Comparison of ENCODE assay signal across 6 cellular contexts in genomic region chr3:73147479-73147878, GRCh38.
DNase-seq lines count a peak whose midpoint lies in the region; ATAC-seq, FAIRE-seq and TF ChIP-seq lines count a peak whose summit lies in the region.
"Not testable (repeated sequence)": the region's sequence is repeated elsewhere in the genome, so short reads cannot be mapped to it uniquely, and the experiment has no call there.

No MANE protein-coding gene starts in this region.

- CTCF ChIA-PET in HEK293 (lab: Yijun Ruan, JAX), result interaction anchor here (0.7 kb wide), 1 partner anchor 21 kb away, joined by 4 read pairs; no protein-coding TSS in a partner anchor
- CTCF ChIA-PET in K562 (lab: Yijun Ruan, JAX; ENCODE audit: low intra/inter-chr PET ratio), result not testable (repeated sequence)

- H3K4me3 Mint-ChIP-seq in osteocyte (ENCODE audit: unreplicated experiment), result not testable (repeated sequence)

- not testable (repeated sequence) for FAIRE-seq in K562 (lab: Jason Lieb, UNC)

- H3K27me3 ChIP-seq in K562 (ENCODE audit: control insufficient read depth in 2 of 2, insufficient read depth in 2 of 2, low read length in 2 of 2); right atrium auricular region; spleen (replicated peaks in 1 of 7): not testable (repeated sequence)

- H3K36me3 Mint-ChIP-seq in osteocyte (ENCODE audit: unreplicated experiment), result not testable (repeated sequence)

- H3K4me1 ChIP-seq in HEK293 (ENCODE audit: control insufficient read depth, insufficient read depth, low read length) (peaks cover 15% of the 10 kb centered on the region), K562 (replicated peaks in 1 of 2; ENCODE audit: control insufficient read depth in 2 of 2, insufficient read depth in 2 of 2, low read length in 2 of 2) (peaks cover 13 to 22% of the 10 kb centered on the region in 2 experiments; a peak in 4 of 5 replicates), right atrium auricular region (peaks cover 0 to 27% of the 10 kb centered on the region in 2 donors), spleen (peaks cover 0 to 10% (median 3%) of the 10 kb centered on the region in 6 donors)

- in situ Hi-C loops in K562 (cut with MboI), result not testable (repeated sequence)

- peaks cover 24% of the 10 kb centered on the region for H3K27me3 Mint-ChIP-seq in osteocyte (ENCODE audit: unreplicated experiment)

- H3K4me1 Mint-ChIP-seq in osteocyte (ENCODE audit: unreplicated experiment), result peaks cover 17% of the 10 kb centered on the region

- TF ChIP-seq RAD21 in K562 (CRISPR knock-in tag; conservative IDR thresholded peaks at IDR 0.05 in 1 of 2, IDR thresholded peaks at IDR 0.05 in 1 of 2), result not testable (repeated sequence)

- POLR2A ChIA-PET in HEK293 (lab: Yijun Ruan, JAX), result interaction anchor here (0.7 kb wide), 1 partner anchor 11 kb away, joined by 3 read pairs; no protein-coding TSS in a partner anchor
- POLR2A ChIA-PET in K562 (lab: Yijun Ruan, JAX), result not testable (repeated sequence)

- not testable (repeated sequence) for TF ChIP-seq EP300 in K562 (IDR thresholded peaks at IDR 0.05; ENCODE audit: low read length)

- H3K79me2 ChIP-seq in K562 (ENCODE audit: control insufficient read depth, insufficient read depth, low read length), result not testable (repeated sequence)

- H3K27ac Mint-ChIP-seq in osteocyte (ENCODE audit: unreplicated experiment), result not testable (repeated sequence)

- not testable (repeated sequence) for H4K20me1 ChIP-seq in K562 (replicated peaks; ENCODE audit: control insufficient read depth, insufficient read depth, low read length)

- DNase-seq in K562 (ENCODE audit: extremely low read depth in 1 of 4, low spot score in 3 of 4); spleen: not testable (repeated sequence)
- DNase-seq in left cardiac atrium (peak; percentile 30), right atrium auricular region (ENCODE audit: low spot score) (peak; percentile 54), osteocyte (ENCODE audit: extremely low spot score, unreplicated experiment) (peak; percentile 32)

- not testable (repeated sequence) for BruUV-seq in K562 (replicated peaks; lab: Mats Ljungman, UMichigan)

- not testable (repeated sequence) for H3K36me3 ChIP-seq in HEK293 (ENCODE audit: control insufficient read depth in 2 of 2, insufficient read depth in 1 of 2, low read length in 2 of 2); K562 (ENCODE audit: control insufficient read depth, insufficient read depth, low read length); right atrium auricular region; spleen

- TF ChIP-seq CTCF in HEK293 (tag by site-specific recombination; IDR thresholded peaks at IDR 0.05); K562 (IDR thresholded peaks at IDR 0.05 in 2 of 3, conservative IDR thresholded peaks at IDR 0.05 in 1 of 3; ENCODE audit: insufficient read depth in 2 of 3, low read depth in 1 of 3, low read length in 3 of 3); right atrium auricular region (IDR thresholded peaks at IDR 0.05); osteocyte (IDR thresholded peaks at IDR 0.05); spleen (IDR thresholded peaks at IDR 0.05 in 8 of 11, conservative IDR thresholded peaks at IDR 0.05 in 3 of 11): not testable (repeated sequence)

- H2AFZ ChIP-seq in K562 (ENCODE audit: low read depth, low read length), result not testable (repeated sequence)

- H3K9me1 ChIP-seq in K562 (ENCODE audit: control insufficient read depth, insufficient read depth, low read length), result not testable (repeated sequence)

- ATAC-seq in K562, result not testable (repeated sequence)
- peak; percentile 22 to 51 for ATAC-seq in left cardiac atrium

- H3K9ac ChIP-seq in K562 (ENCODE audit: insufficient read depth in 1 of 2, low read depth in 2 of 2, low read length in 2 of 2), result not testable (repeated sequence)

- H3K4me2 ChIP-seq in K562 (ENCODE audit: insufficient read depth, low read length), result not testable (repeated sequence)

- 36% methylated on average over 8 of the region's 9 CpGs for WGBS in K562 (ENCODE audit: insufficient coverage, low coverage, missing lambda C conversion rate)
- 62 to 71% (median 66%) methylated on average over 9 of the region's 9 CpGs for WGBS in spleen, 5 donors

- H3K27ac ChIP-seq in HEK293 (ENCODE audit: extremely low read depth, low read depth, low read length); K562 (ENCODE audit: extremely low read depth, low read depth, low read length): not testable (repeated sequence)
- H3K27ac ChIP-seq in right atrium auricular region (peak overlapping the region in 1 of 2 donors; percentile 64), spleen (peak overlapping the region in 5 of 8 donors; percentile 33 to 57 (median 39))

- intact Hi-C loops in K562 (cut with micrococcal nuclease); left cardiac atrium (cut with DNase I); spleen (cut with DNase I; ENCODE audit: low total_unique reads): not testable (repeated sequence)

- H3K4me3 ChIP-seq in HEK293 (ENCODE audit: low read depth, low read length); K562; right atrium auricular region; spleen: not testable (repeated sequence)

- H3K9me3 Mint-ChIP-seq in osteocyte (ENCODE audit: unreplicated experiment), result not testable (repeated sequence)

- H3K9me3 ChIP-seq in HEK293 (ENCODE audit: control insufficient read depth, insufficient read depth, low read depth, low read length); K562 (replicated peaks; ENCODE audit: control insufficient read depth, insufficient read depth, low read depth, low read length); right atrium auricular region; spleen: not testable (repeated sequence)

- not testable (repeated sequence) for TF ChIP-seq POLR2A in K562 (conservative IDR thresholded peaks at IDR 0.05); spleen (IDR thresholded peaks at IDR 0.05)

TF ChIP-seq in HEK293, 187 proteins besides CTCF, POLR2A, EP300 and RAD21:
- 0 out of 2 replicates have a peak, but pooled peaks have one; percentile 12 for TF ChIP-seq ZXDB (tag by site-specific recombination; IDR thresholded peaks at IDR 0.05)
- peak; percentile 77; the same call in 1 of the 2 replicates for TF ChIP-seq TCF7L2 (IDR thresholded peaks at IDR 0.05; ENCODE audit: borderline replicate concordance, low read depth, low read length)
- peak; percentile 87 for TF ChIP-seq OSR2 (tag by site-specific recombination; IDR thresholded peaks at IDR 0.05)
- TF ChIP-seq ZNF843 (tag by site-specific recombination; IDR thresholded peaks at IDR 0.05), result 0 out of 2 replicates have a peak, but pooled peaks have one; percentile 32
- TF ChIP-seq GFI1B (tag by site-specific recombination; IDR thresholded peaks at IDR 0.05), result peak; percentile 63; the same call in 1 of the 2 replicates

TF ChIP-seq in K562, 482 proteins besides CTCF, POLR2A, EP300 and RAD21:
- 0 out of 2 replicates have a peak, but pooled peaks have one; percentile 10 for TF ChIP-seq CBFA2T3 (IDR thresholded peaks at IDR 0.05)
